ENCODE assay signal across 1 cellular context in the genomic region with DNA sequence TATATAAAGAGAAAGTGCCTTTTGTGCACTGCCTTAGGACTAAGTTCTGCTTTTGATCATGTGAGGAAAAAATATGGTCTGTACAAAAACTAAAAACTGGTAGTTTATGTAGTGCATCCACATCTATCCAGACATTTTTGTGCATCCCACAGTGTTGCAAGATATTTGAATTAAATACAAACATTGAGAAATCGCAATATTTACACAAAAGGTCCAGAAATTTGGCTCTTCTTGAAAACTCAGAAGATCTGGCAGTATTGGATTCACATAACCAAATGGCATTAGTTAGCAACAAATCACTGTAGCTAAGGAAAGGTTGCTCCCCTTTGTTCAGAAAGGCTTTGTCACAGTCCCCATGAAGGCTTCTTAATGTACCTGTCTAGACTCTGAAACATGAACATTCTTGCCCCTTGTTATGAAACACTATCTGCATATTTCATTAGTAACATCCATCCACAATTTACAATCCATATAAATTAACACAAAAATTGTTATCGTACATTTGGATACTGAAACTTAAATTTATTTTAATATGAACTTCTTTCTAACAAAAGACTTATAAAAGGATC.
TF ChIP-seq lines count a peak whose summit lies in the region.

No MANE protein-coding gene starts in this region.

TF ChIP-seq in IMR-90, 13 proteins besides CTCF, POLR2A, EP300 and RAD21:
- TF ChIP-seq MXI1 (IDR thresholded peaks at IDR 0.05; ENCODE audit: borderline replicate concordance, low read depth, low read length) (no peak), CEBPB (IDR thresholded peaks at IDR 0.05; ENCODE audit: low read depth, low read length) (peak; percentile 42; the same call in 1 of the 2 replicates)
